ENCODE assay signal across 8 cellular contexts in the genomic region with DNA sequence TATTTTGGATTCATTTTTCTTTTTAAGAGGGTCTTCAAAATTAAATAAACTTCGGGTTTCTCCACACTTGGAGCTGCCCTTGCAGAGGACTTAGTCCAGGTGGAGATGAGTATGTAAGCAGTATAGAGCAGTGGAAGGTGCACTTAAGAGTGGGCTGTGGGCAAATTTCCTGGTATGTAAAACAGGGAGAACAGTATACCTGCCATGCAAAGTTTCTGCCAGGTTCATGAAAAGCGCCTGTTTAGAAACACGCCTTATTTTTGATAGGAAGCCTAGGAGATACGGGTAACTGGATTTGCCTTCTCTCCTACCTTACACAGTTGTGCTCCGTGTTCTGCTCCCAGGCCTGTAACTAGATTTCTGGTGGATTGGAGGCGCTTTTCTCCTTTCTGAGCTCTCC. TPM values are rescaled to one million over a fixed set of nuclear protein-coding genes. Genes with fewer than 3 reads are reported as not detected.
DNase-seq lines count a peak whose midpoint lies in the region; ATAC-seq and TF ChIP-seq lines count a peak whose summit lies in the region.

No MANE protein-coding gene starts in this region.

- no peak for ATAC-seq in GM19395 (IDR thresholded peaks at IDR 0.05; ENCODE audit: unreplicated experiment)
- no peak for ATAC-seq in GM18861 (IDR thresholded peaks at IDR 0.05; ENCODE audit: unreplicated experiment)

- peaks cover 25% of the 10 kb centered on the region for H3K36me3 ChIP-seq in SJCRH30

- H3K27ac ChIP-seq in SJCRH30: no peak overlapping the region

- DNase-seq in GM12865 (ENCODE audit: low read depth): no peak
- no peak for DNase-seq in SJCRH30
- no peak for DNase-seq in fibroblast of mammary gland (ENCODE audit: low read depth)
- DNase-seq in retinal pigment epithelial cell (ENCODE audit: low read depth): no peak
- DNase-seq in NCI-H82 (lab: John Stamatoyannopoulos, UW): no peak
- DNase-seq in GDM1 (lab: John Stamatoyannopoulos, UW): no peak

- TF ChIP-seq CTCF in GM12865 (IDR thresholded peaks at IDR 0.05; ENCODE audit: insufficient read depth, low read depth, low read length, missing control alignments) (no peak), fibroblast of mammary gland (conservative IDR thresholded peaks at IDR 0.05; ENCODE audit: control insufficient read depth, insufficient read depth, low read depth, low read length) (no peak), retinal pigment epithelial cell (conservative IDR thresholded peaks at IDR 0.05; ENCODE audit: low read depth, low read length) (no peak)

- H3K27me3 ChIP-seq in SJCRH30: no peaks in the 10 kb centered on the region

- H3K4me1 ChIP-seq in SJCRH30: peaks cover 3% of the 10 kb centered on the region; the same call in 1 of the 2 replicates

- H3K4me3 ChIP-seq in GM12865 (ENCODE audit: low read depth, low read length): peak overlapping the region; percentile 62
- peak overlapping the region; percentile 85 for H3K4me3 ChIP-seq in SJCRH30
- peak overlapping the region; percentile 98 for H3K4me3 ChIP-seq in fibroblast of mammary gland (ENCODE audit: control insufficient read depth, low read depth, low read length)
- peak overlapping the region; percentile 98 for H3K4me3 ChIP-seq in retinal pigment epithelial cell (ENCODE audit: low read length)

- H3K9me3 ChIP-seq in SJCRH30 (replicated peaks): no peaks in the 10 kb centered on the region

RNA-seq across cellular contexts. Expression of gene KDM4A, which starts 1.2 kb away (rescaled TPM):
- total RNA-seq in SJCRH30 (2014; rRNA removed; shearing (Covaris generic)): 32.6 and 39.5 TPM in 2 replicates

RNA-seq across cellular contexts. Expression of gene ST3GAL3, which starts 56.1 kb away (rescaled TPM):
- total RNA-seq in SJCRH30 (2014; rRNA removed; shearing (Covaris generic)): 6.9 and 10.5 TPM in 2 replicates
